In genomic region chr19:1814391-1814790, GRCh38 we compare ENCODE assay signal across 2 cellular contexts.
A peak's percentile ranks its signal among the peaks of the same experiment; 100 is the strongest.
TF ChIP-seq lines count a peak whose summit lies in the region.

No MANE protein-coding gene starts in this region.

TF ChIP-seq in HEK293, 187 proteins besides CTCF, POLR2A, EP300 and RAD21:
- TF ChIP-seq ZFHX2 (tag by site-specific recombination; conservative IDR thresholded peaks at IDR 0.05) (no peak), ZNF341 (tag by site-specific recombination; IDR thresholded peaks at IDR 0.05; ENCODE audit: low read depth) (peak; percentile 78)

TF ChIP-seq in K562, 482 proteins besides CTCF, POLR2A, EP300 and RAD21 (continues in another document):
- TF ChIP-seq ARID2 (IDR thresholded peaks at IDR 0.05) = no peak
- no peak for TF ChIP-seq CEBPB (tag; IDR thresholded peaks at IDR 0.05)
- TF ChIP-seq ZHX1 (conservative IDR thresholded peaks at IDR 0.05; ENCODE audit: low read length) = no peak
- no peak for TF ChIP-seq POLR3G (IDR thresholded peaks at IDR 0.05; ENCODE audit: extremely low read depth, insufficient read length, insufficient replicate concordance)
- TF ChIP-seq MIER1 (IDR thresholded peaks at IDR 0.05; ENCODE audit: low read depth) = no peak
- no peak for TF ChIP-seq ARID3B (CRISPR knock-in tag; IDR thresholded peaks at IDR 0.05; ENCODE audit: borderline replicate concordance)
- TF ChIP-seq LCOR (CRISPR knock-in tag; IDR thresholded peaks at IDR 0.05) = no peak
- TF ChIP-seq ZNF407 (IDR thresholded peaks at IDR 0.05; ENCODE audit: low read depth) = no peak
- no peak for TF ChIP-seq E2F6 (IDR thresholded peaks at IDR 0.05; ENCODE audit: borderline replicate concordance in 1 of 2, extremely low read depth in 1 of 2, insufficient read depth in 1 of 2, insufficient read length in 1 of 2, low read depth in 1 of 2, low read length in 1 of 2, poor library complexity in 1 of 2, severe bottlenecking in 1 of 2)
- TF ChIP-seq POLR2G (IDR thresholded peaks at IDR 0.05; ENCODE audit: low read depth, low read length) = no peak; the same call in 1 of the 2 replicates
- TF ChIP-seq ZNF398 (CRISPR knock-in tag; IDR thresholded peaks at IDR 0.05) = no peak
- no peak for TF ChIP-seq ZNF41 (CRISPR knock-in tag; conservative IDR thresholded peaks at IDR 0.05)
- TF ChIP-seq FOS (IDR thresholded peaks at IDR 0.05; ENCODE audit: extremely low read depth, insufficient read length) = no peak
- TF ChIP-seq POLR2AphosphoS5 (IDR thresholded peaks at IDR 0.05; ENCODE audit: control insufficient read depth, insufficient read depth, low read depth, low read length) = peak; percentile 42; the same call in 1 of the 2 replicates
- TF ChIP-seq SREBF1 (IDR thresholded peaks at IDR 0.05; ENCODE audit: borderline replicate concordance, low read depth, low read length) = no peak
- TF ChIP-seq THAP7 (CRISPR knock-in tag; IDR thresholded peaks at IDR 0.05) = no peak
- TF ChIP-seq GMEB1 (CRISPR knock-in tag; IDR thresholded peaks at IDR 0.05) = no peak
- TF ChIP-seq GATA2 (CRISPR knock-in tag; IDR thresholded peaks at IDR 0.05) = no peak
- no peak for TF ChIP-seq ZNF124 (CRISPR knock-in tag; IDR thresholded peaks at IDR 0.05)
- 0 out of 2 replicates have a peak, but pooled peaks have one; percentile 36 for TF ChIP-seq SUPT5H (IDR thresholded peaks at IDR 0.05)
- TF ChIP-seq FOXA1 (IDR thresholded peaks at IDR 0.05; ENCODE audit: borderline replicate concordance) = no peak
- peak; percentile 16; the same call in 1 of the 2 replicates for TF ChIP-seq MYNN (IDR thresholded peaks at IDR 0.05)
- TF ChIP-seq MYNN (CRISPR knock-in tag; IDR thresholded peaks at IDR 0.05) = no peak
- no peak for TF ChIP-seq BRF2 (IDR thresholded peaks at IDR 0.05; ENCODE audit: borderline replicate concordance, insufficient read depth, insufficient read length)
- TF ChIP-seq ATF1 (CRISPR knock-in tag; IDR thresholded peaks at IDR 0.05) = no peak
- TF ChIP-seq ATF1 (tag; IDR thresholded peaks at IDR 0.05) = no peak
- TF ChIP-seq IRF1 (CRISPR knock-in tag; IDR thresholded peaks at IDR 0.05; ENCODE audit: borderline replicate concordance) = no peak
- TF ChIP-seq GABPB1 (CRISPR knock-in tag; IDR thresholded peaks at IDR 0.05) = no peak
- no peak for TF ChIP-seq ZNF707 (CRISPR knock-in tag; conservative IDR thresholded peaks at IDR 0.05)
- no peak for TF ChIP-seq HDAC3 (IDR thresholded peaks at IDR 0.05; ENCODE audit: borderline replicate concordance, partially characterized antibody)
- 0 out of 2 replicates have a peak, but pooled peaks have one; percentile 32 for TF ChIP-seq POLR2AphosphoS2 (IDR thresholded peaks at IDR 0.05; ENCODE audit: low read length)
- TF ChIP-seq TBP (optimal IDR thresholded peaks at IDR 0.05; ENCODE audit: low read depth, low read length) = no peak
- TF ChIP-seq ZNF778 (CRISPR knock-in tag; IDR thresholded peaks at IDR 0.05) = no peak
- TF ChIP-seq NCOA2 (IDR thresholded peaks at IDR 0.05; ENCODE audit: partially characterized antibody in 2 of 2) = no peak
- TF ChIP-seq ZNF57 (CRISPR knock-in tag; IDR thresholded peaks at IDR 0.05) = no peak
- no peak for TF ChIP-seq KAT2B (IDR thresholded peaks at IDR 0.05; ENCODE audit: low read depth, low read length)
- TF ChIP-seq EZH2 (IDR thresholded peaks at IDR 0.05; ENCODE audit: borderline replicate concordance, low read depth, low read length) = no peak
- no peak for TF ChIP-seq KLF10 (CRISPR knock-in tag; IDR thresholded peaks at IDR 0.05)
- peak; percentile 60 for TF ChIP-seq RBM22 (IDR thresholded peaks at IDR 0.05; ENCODE audit: low read depth, low read length, poor library complexity, severe bottlenecking)
- no peak for TF ChIP-seq BRD9 (IDR thresholded peaks at IDR 0.05; ENCODE audit: low read depth, partially characterized antibody)
- TF ChIP-seq ZFPM2 (CRISPR knock-in tag; IDR thresholded peaks at IDR 0.05) = no peak
- TF ChIP-seq TEAD2 (tag; IDR thresholded peaks at IDR 0.05) = no peak
